ENCODE assay signal across 7 cellular contexts in genomic region chr1:153679337-153680119, GRCh38. TPM values are rescaled to one million over a fixed set of nuclear protein-coding genes. Genes with fewer than 3 reads are reported as not detected.
DNase-seq lines count a peak whose midpoint lies in the region; ATAC-seq and TF ChIP-seq lines count a peak whose summit lies in the region.
"Had no signal": no experiment of that assay in that cellular context is flagged by ENCODE, and none has a peak within 500 bp of the region (broad histone marks: within the 10 kb centered on the region; RNA-seq: fewer than 3 reads in every experiment).

No MANE protein-coding gene starts in this region.

- peaks cover 8 to 39% of the 10 kb centered on the region in 2 donors for H3K27me3 ChIP-seq in left lung

- peaks cover 12 to 35% of the 10 kb centered on the region in 2 donors for H3K4me1 ChIP-seq in left lung

- peak; percentile 54 for ATAC-seq in left lung
- ATAC-seq in HG03342 (IDR thresholded peaks at IDR 0.05; ENCODE audit: unreplicated experiment), result no peak
- ATAC-seq in HG02610 (IDR thresholded peaks at IDR 0.05; ENCODE audit: unreplicated experiment), result no peak

- intact Hi-C loops in left lung (cut with DNase I), result loop anchor here in 1 of 2 donors (5.0 to 10.0 kb wide), 2 partner anchors 65 to 93 kb away; no protein-coding TSS in a partner anchor

- peak; percentile 44 to 47 for DNase-seq in activated T-cell treated with anti-CD3 and anti-CD28 coated beads, Interleukin-2, amount 50 U/mL, for 48 hours
- DNase-seq in left lung (peak in 1 of 2 donors; percentile 85), RKO (ENCODE audit: low spot score) (no peak)

- peaks cover 0 to 3% of the 10 kb centered on the region in 2 donors for H3K36me3 ChIP-seq in left lung

- no peaks in the 10 kb centered on the region for H3K9me3 ChIP-seq in left lung

- TF ChIP-seq CTCF in GM12873 (IDR thresholded peaks at IDR 0.05; ENCODE audit: insufficient read depth, low read depth, low read length, missing control alignments) (peak; percentile 46), left lung (IDR thresholded peaks at IDR 0.05) (peak in 1 of 2 donors; percentile 20)

- H3K27ac ChIP-seq in left lung, result peak overlapping the region; percentile 56 to 74

- H3K4me3 ChIP-seq in left lung, result peak overlapping the region; percentile 51 to 66

RNA-seq across cellular contexts. Expression of gene NPR1, which starts 1.0 kb away (rescaled TPM):
- 10 to 100 TPM; 26.9 to 45.2 TPM for total RNA-seq in left lung
- total RNA-seq: M059J had no signal

RNA-seq across cellular contexts. Expression of gene ILF2, which starts 8.7 kb away (rescaled TPM):
- total RNA-seq in left lung, result 100 to 1,000 TPM; 104 to 117 TPM

RNA-seq across cellular contexts. Expression of gene SNAPIN, which starts 21.0 kb away (rescaled TPM):
- 10 to 100 TPM; 34.5 to 35.5 TPM for total RNA-seq in left lung

RNA-seq across cellular contexts. Expression of gene CHTOP, which starts 45.7 kb away (rescaled TPM):
- total RNA-seq in left lung, result 10 to 100 TPM; 54.5 to 65.5 TPM

RNA-seq across cellular contexts. Expression of gene INTS3, which starts 48.3 kb away (rescaled TPM):
- 10 to 100 TPM; 50.5 to 57.5 TPM for total RNA-seq in left lung
